22 cellular contexts compared by ENCODE assay signal in the genomic region with DNA sequence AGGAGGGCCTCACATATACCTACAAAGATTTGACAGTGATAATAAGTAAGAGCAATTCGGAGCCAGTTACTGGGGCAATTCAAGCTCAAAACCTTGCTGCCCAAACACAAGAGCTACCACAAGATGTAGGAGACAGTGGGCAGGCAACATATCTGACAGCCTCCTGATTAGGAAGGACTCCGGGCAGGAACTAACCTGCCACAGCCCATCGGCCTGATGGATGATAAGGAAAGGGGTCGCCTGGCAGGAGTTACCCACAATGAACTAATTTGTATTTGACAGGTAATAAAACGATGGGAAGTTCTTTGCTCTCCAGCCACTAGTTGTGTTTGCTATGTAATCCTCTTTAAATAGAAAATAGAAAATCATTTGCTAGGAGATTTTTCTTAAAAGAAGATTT.
"Had no signal": no experiment of that assay in that cellular context is flagged by ENCODE, and none has a peak within 500 bp of the region (broad histone marks: within the 10 kb centered on the region; RNA-seq: fewer than 3 reads in every experiment).

No MANE protein-coding gene starts in this region.

- H3K4me3 Mint-ChIP-seq: activated CD4-positive, alpha-beta memory T cell treated with anti-CD3 and anti-CD28 coated beads, Interleukin-2, amount 10 ng/mL, durations not matched to agents 7 days and 5 days; activated naive CD4-positive, alpha-beta T cell treated with anti-CD3 and anti-CD28 coated beads, Interleukin-2, amount 10 ng/mL, durations not matched to agents 7 days and 5 days; activated T-cell treated with anti-CD3 and anti-CD28 coated beads, Interleukin-2, amount 50 U/mL, for 72 hours; dendritic cell treated with granulocyte-macrophage colony-stimulating factor and Interleukin-4, amounts not matched to agents 40 ng/mL and 50 ng/mL, for 4 days; type B pancreatic cell had no signal

- H3K36me3 ChIP-seq: cardiac muscle cell, thoracic aorta, vagina had no signal

- H3K27me3 ChIP-seq: body of pancreas, spleen, vagina had no signal

- H3K9me3 ChIP-seq: body of pancreas, vagina had no signal

- H3K27me3 Mint-ChIP-seq: activated CD4-positive, alpha-beta memory T cell treated with anti-CD3 and anti-CD28 coated beads, Interleukin-2, amount 10 ng/mL, durations not matched to agents 7 days and 5 days; activated naive CD4-positive, alpha-beta T cell treated with anti-CD3 and anti-CD28 coated beads, Interleukin-2, amount 10 ng/mL, durations not matched to agents 7 days and 5 days; dendritic cell treated with granulocyte-macrophage colony-stimulating factor and Interleukin-4, amounts not matched to agents 40 ng/mL and 50 ng/mL, for 4 days; progenitor cell of endocrine pancreas; type B pancreatic cell had no signal

- H3K36me3 Mint-ChIP-seq: type B pancreatic cell had no signal

- H3K4me1 ChIP-seq: body of pancreas, vagina had no signal

- DNase-seq: activated CD4-positive, alpha-beta memory T cell treated with anti-CD3 and anti-CD28 coated beads, Interleukin-2, amount 10 ng/mL, durations not matched to agents 7 days and 5 days; activated CD4-positive, alpha-beta T cell treated with anti-CD3 and anti-CD28 coated beads for 48 hours; activated effector memory CD4-positive, alpha-beta T cell treated with Interleukin-2 at 50 U/mL for 16 hours; activated naive CD4-positive, alpha-beta T cell treated with anti-CD3 and anti-CD28 coated beads, Interleukin-2, amount 10 ng/mL, durations not matched to agents 7 days and 5 days; activated T-cell treated with anti-CD3 and anti-CD28 coated beads, Interleukin-2, amount 50 U/mL, for 72 hours; anterior cingulate cortex; body of pancreas; effector CD8-positive, alpha-beta T cell; foreskin keratinocyte; mesenchymal stem cell; mucosa of descending colon; retina; spleen; stimulated activated CD4-positive, alpha-beta T cell treated with anti-CD3 and anti-CD28 coated beads, Interleukin-4, amount 100 ng/mL, for 1 hour; stimulated activated naive CD4-positive, alpha-beta T cell treated with Interleukin-2 at 50 U/mL for 16 hours; T1000 had no signal

- ATAC-seq: activated T-cell treated with anti-CD3 and anti-CD28 coated beads, Interleukin-2, amount 50 U/mL, for 72 hours; body of pancreas; foreskin keratinocyte; mucosa of descending colon had no signal

- H3K27ac ChIP-seq: body of pancreas, cardiac muscle cell, foreskin keratinocyte, spleen, thoracic aorta, vagina had no signal

- H3K4me3 ChIP-seq: body of pancreas, cardiac muscle cell, mucosa of descending colon, spleen, thoracic aorta, vagina had no signal

- H3K27ac Mint-ChIP-seq: activated CD4-positive, alpha-beta memory T cell treated with anti-CD3 and anti-CD28 coated beads, Interleukin-2, amount 10 ng/mL, durations not matched to agents 7 days and 5 days; activated naive CD4-positive, alpha-beta T cell treated with anti-CD3 and anti-CD28 coated beads, Interleukin-2, amount 10 ng/mL, durations not matched to agents 7 days and 5 days; activated T-cell treated with anti-CD3 and anti-CD28 coated beads, Interleukin-2, amount 50 U/mL, for 72 hours; dendritic cell treated with granulocyte-macrophage colony-stimulating factor and Interleukin-4, amounts not matched to agents 40 ng/mL and 50 ng/mL, for 4 days; progenitor cell of endocrine pancreas; type B pancreatic cell had no signal
